In genomic region chr5:181246276-181247050, GRCh38 we compare ENCODE assay signal across 7 cellular contexts. TPM values are rescaled to one million over a fixed set of nuclear protein-coding genes. Genes with fewer than 3 reads are reported as not detected.
DNase-seq lines count a peak whose midpoint lies in the region; ATAC-seq lines count a peak whose summit lies in the region.

No MANE protein-coding gene starts in this region.

- DNase-seq in activated CD4-positive, alpha-beta T cell treated with anti-CD3 and anti-CD28 coated beads for 36 hours: peak; percentile 91
- peak in 1 of 2 donors; percentile 51 for DNase-seq in memory B cell (ENCODE audit: low spot score in 2 of 2)
- peak; percentile 68 for DNase-seq in stimulated activated CD8-positive, alpha-beta memory T cell treated with anti-CD3 and anti-CD28 coated beads, Interleukin-12 subunit alpha, Interleukin-12 subunit beta, amount 100 ng/mL, for 4 hours (ENCODE audit: low read depth)
- no peak for DNase-seq in DMS114 treated with DMSO at 0.1 percent for 48 hours (lab: John Stamatoyannopoulos, UW; ENCODE audit: unreplicated experiment)

- intact Hi-C loops in activated CD4-positive, alpha-beta T cell treated with anti-CD3 and anti-CD28 coated beads for 36 hours (cut with DNase I, micrococcal nuclease): loop anchor here in 1 of 2 experiments (1.0 to 10.0 kb wide), 6 partner anchors 15 to 1622 kb away; partner anchors contain the start of genes CNOT6, HNRNPH1, MGAT1 and TRIM52

- peak; percentile 39 for ATAC-seq in GM19035 (IDR thresholded peaks at IDR 0.05; ENCODE audit: unreplicated experiment)
- peak; percentile 45 for ATAC-seq in HG03342 (IDR thresholded peaks at IDR 0.05; ENCODE audit: unreplicated experiment)
- peak; percentile 40 for ATAC-seq in activated CD4-positive, alpha-beta T cell treated with anti-CD3 and anti-CD28 coated beads for 36 hours
- ATAC-seq in memory B cell (ENCODE audit: low read depth): peak; percentile 13

- peak overlapping the region; percentile 97 to 99 for H3K9ac ChIP-seq in duodenal mucosa (ENCODE audit: low read depth in 1 of 2, low read length in 2 of 2)

- H3K4me1 Mint-ChIP-seq in activated CD4-positive, alpha-beta T cell treated with anti-CD3 and anti-CD28 coated beads for 36 hours: peaks cover 56% of the 10 kb centered on the region
- peaks cover 57% of the 10 kb centered on the region for H3K4me1 Mint-ChIP-seq in memory B cell

- peak overlapping the region; percentile 96 for H3K27ac ChIP-seq in duodenal mucosa (ENCODE audit: low read depth, low read length)

- CTCF ChIA-PET in activated CD4-positive, alpha-beta T cell treated with anti-CD3 and anti-CD28 coated beads for 36 hours (lab: Charles Lee): interaction anchor here (0.9 to 2.1 kb wide), 2 partner anchors 14 to 16 kb away, joined by 5 to 8 read pairs; partner anchors contain the start of gene TRIM52

- H3K27me3 ChIP-seq in duodenal mucosa (ENCODE audit: control insufficient read depth in 1 of 2, insufficient read depth in 2 of 2, low read length in 2 of 2): no peaks in the 10 kb centered on the region

- POLR2A ChIA-PET in activated CD4-positive, alpha-beta T cell treated with anti-CD3 and anti-CD28 coated beads for 36 hours (lab: Charles Lee): no interaction called here

- peaks cover 55% of the 10 kb centered on the region for H3K36me3 Mint-ChIP-seq in activated CD4-positive, alpha-beta T cell treated with anti-CD3 and anti-CD28 coated beads for 36 hours (ENCODE audit: low read depth)
- peaks cover 7% of the 10 kb centered on the region for H3K36me3 Mint-ChIP-seq in memory B cell

- peak overlapping the region; percentile 91 for H3K4me3 Mint-ChIP-seq in activated CD4-positive, alpha-beta T cell treated with anti-CD3 and anti-CD28 coated beads for 36 hours
- peak overlapping the region; percentile 93 for H3K4me3 Mint-ChIP-seq in memory B cell

- H3K27me3 Mint-ChIP-seq in activated CD4-positive, alpha-beta T cell treated with anti-CD3 and anti-CD28 coated beads for 36 hours: no peaks in the 10 kb centered on the region
- H3K27me3 Mint-ChIP-seq in memory B cell: no peaks in the 10 kb centered on the region

- H3K27ac Mint-ChIP-seq in activated CD4-positive, alpha-beta T cell treated with anti-CD3 and anti-CD28 coated beads for 36 hours: peak overlapping the region; percentile 99
- H3K27ac Mint-ChIP-seq in memory B cell: peak overlapping the region; percentile 95

- H3K36me3 ChIP-seq in duodenal mucosa (ENCODE audit: control insufficient read depth in 1 of 2, insufficient read depth in 2 of 2, low read length in 2 of 2): peaks cover 8 to 12% of the 10 kb centered on the region in 2 donors

- peak overlapping the region; percentile 95 to 99 for H3K4me3 ChIP-seq in duodenal mucosa (ENCODE audit: low read depth in 1 of 2, low read length in 2 of 2)

- peaks cover 39 to 47% of the 10 kb centered on the region in 2 donors for H3K4me1 ChIP-seq in duodenal mucosa (ENCODE audit: control insufficient read depth in 1 of 2, insufficient read depth in 2 of 2, low read length in 2 of 2)

- H3K9me3 Mint-ChIP-seq in activated CD4-positive, alpha-beta T cell treated with anti-CD3 and anti-CD28 coated beads for 36 hours (ENCODE audit: low read depth): no peaks in the 10 kb centered on the region
- H3K9me3 Mint-ChIP-seq in memory B cell: no peaks in the 10 kb centered on the region

- no peaks in the 10 kb centered on the region for H3K9me3 ChIP-seq in duodenal mucosa (ENCODE audit: control insufficient read depth in 1 of 2, low read length in 2 of 2)

RNA-seq across cellular contexts. Expression of gene RACK1, which starts 2.8 kb away (rescaled TPM):
- total RNA-seq in activated CD4-positive, alpha-beta T cell treated with anti-CD3 and anti-CD28 coated beads for 36 hours: 1,000 to 10,000 TPM; 2,724 to 3,901 TPM

RNA-seq across cellular contexts. Expression of gene TRIM52, which starts 14.5 kb away (rescaled TPM):
- 10 to 100 TPM; 10.4 to 13.1 TPM for total RNA-seq in activated CD4-positive, alpha-beta T cell treated with anti-CD3 and anti-CD28 coated beads for 36 hours

RNA-seq across cellular contexts. Expression of gene TRIM41, which starts 23.4 kb away (rescaled TPM):
- total RNA-seq in activated CD4-positive, alpha-beta T cell treated with anti-CD3 and anti-CD28 coated beads for 36 hours: 10 to 100 TPM; 27.0 to 30.7 TPM

RNA-seq across cellular contexts. Expression of gene TRIM7, which starts 41.5 kb away (rescaled TPM):
- total RNA-seq in activated CD4-positive, alpha-beta T cell treated with anti-CD3 and anti-CD28 coated beads for 36 hours: 1 to 10 TPM; 1.4 to 1.6 TPM
